3 cellular contexts compared by ENCODE assay signal in genomic region chr4:121025540-121025939, GRCh38.
TF ChIP-seq lines count a peak whose summit lies in the region.

No MANE protein-coding gene starts in this region.

TF ChIP-seq in liver, 16 proteins besides CTCF, POLR2A, EP300 and RAD21:
- TF ChIP-seq MAX (IDR thresholded peaks at IDR 0.05) = no peak
- no peak for TF ChIP-seq FOXA2 (IDR thresholded peaks at IDR 0.05)
- TF ChIP-seq, protein P1, sequence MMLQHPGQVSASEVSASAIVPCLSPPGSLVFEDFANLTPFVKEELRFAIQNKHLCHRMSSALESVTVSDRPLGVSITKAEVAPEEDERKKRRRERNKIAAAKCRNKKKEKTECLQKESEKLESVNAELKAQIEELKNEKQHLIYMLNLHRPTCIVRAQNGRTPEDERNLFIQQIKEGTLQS (IDR thresholded peaks at IDR 0.05) = no peak
- no peak for TF ChIP-seq ZBTB33 (IDR thresholded peaks at IDR 0.05)

TF ChIP-seq in HepG2, 621 proteins besides CTCF, POLR2A, EP300 and RAD21:
- TF ChIP-seq THAP7 (CRISPR knock-in tag; IDR thresholded peaks at IDR 0.05) (no peak), KDM5B (CRISPR knock-in tag; IDR thresholded peaks at IDR 0.05; ENCODE audit: borderline replicate concordance) (no peak), TEAD3 (CRISPR knock-in tag; optimal IDR thresholded peaks at IDR 0.05; ENCODE audit: borderline replicate concordance) (no peak), ZNF468 (CRISPR knock-in tag; IDR thresholded peaks at IDR 0.05) (no peak), MATR3 (CRISPR knock-in tag; IDR thresholded peaks at IDR 0.05) (no peak), NKX3-1 (CRISPR knock-in tag; IDR thresholded peaks at IDR 0.05) (no peak), NFYB (CRISPR knock-in tag; IDR thresholded peaks at IDR 0.05) (no peak), CBX2 (IDR thresholded peaks at IDR 0.05; ENCODE audit: low read depth, low read length) (no peak), CBX2 (CRISPR knock-in tag; IDR thresholded peaks at IDR 0.05; ENCODE audit: low read depth) (no peak), ARID4A (CRISPR knock-in tag; IDR thresholded peaks at IDR 0.05; ENCODE audit: borderline replicate concordance) (no peak), ZSCAN21 (CRISPR knock-in tag; IDR thresholded peaks at IDR 0.05; ENCODE audit: borderline replicate concordance) (no peak), ZNF678 (CRISPR knock-in tag; IDR thresholded peaks at IDR 0.05) (no peak), HIVEP1 (CRISPR knock-in tag; IDR thresholded peaks at IDR 0.05) (no peak), TBX2 (CRISPR knock-in tag; IDR thresholded peaks at IDR 0.05; ENCODE audit: borderline replicate concordance) (no peak), CCAR2 (optimal IDR thresholded peaks at IDR 0.05; ENCODE audit: low read depth, low read length) (no peak)

TF ChIP-seq in neural cell, 6 proteins besides CTCF, POLR2A, EP300 and RAD21:
- no peak for TF ChIP-seq EZH2 (IDR thresholded peaks at IDR 0.05; ENCODE audit: borderline replicate concordance, insufficient read depth, low read length, poor library complexity, severe bottlenecking)
- TF ChIP-seq, protein P2, sequence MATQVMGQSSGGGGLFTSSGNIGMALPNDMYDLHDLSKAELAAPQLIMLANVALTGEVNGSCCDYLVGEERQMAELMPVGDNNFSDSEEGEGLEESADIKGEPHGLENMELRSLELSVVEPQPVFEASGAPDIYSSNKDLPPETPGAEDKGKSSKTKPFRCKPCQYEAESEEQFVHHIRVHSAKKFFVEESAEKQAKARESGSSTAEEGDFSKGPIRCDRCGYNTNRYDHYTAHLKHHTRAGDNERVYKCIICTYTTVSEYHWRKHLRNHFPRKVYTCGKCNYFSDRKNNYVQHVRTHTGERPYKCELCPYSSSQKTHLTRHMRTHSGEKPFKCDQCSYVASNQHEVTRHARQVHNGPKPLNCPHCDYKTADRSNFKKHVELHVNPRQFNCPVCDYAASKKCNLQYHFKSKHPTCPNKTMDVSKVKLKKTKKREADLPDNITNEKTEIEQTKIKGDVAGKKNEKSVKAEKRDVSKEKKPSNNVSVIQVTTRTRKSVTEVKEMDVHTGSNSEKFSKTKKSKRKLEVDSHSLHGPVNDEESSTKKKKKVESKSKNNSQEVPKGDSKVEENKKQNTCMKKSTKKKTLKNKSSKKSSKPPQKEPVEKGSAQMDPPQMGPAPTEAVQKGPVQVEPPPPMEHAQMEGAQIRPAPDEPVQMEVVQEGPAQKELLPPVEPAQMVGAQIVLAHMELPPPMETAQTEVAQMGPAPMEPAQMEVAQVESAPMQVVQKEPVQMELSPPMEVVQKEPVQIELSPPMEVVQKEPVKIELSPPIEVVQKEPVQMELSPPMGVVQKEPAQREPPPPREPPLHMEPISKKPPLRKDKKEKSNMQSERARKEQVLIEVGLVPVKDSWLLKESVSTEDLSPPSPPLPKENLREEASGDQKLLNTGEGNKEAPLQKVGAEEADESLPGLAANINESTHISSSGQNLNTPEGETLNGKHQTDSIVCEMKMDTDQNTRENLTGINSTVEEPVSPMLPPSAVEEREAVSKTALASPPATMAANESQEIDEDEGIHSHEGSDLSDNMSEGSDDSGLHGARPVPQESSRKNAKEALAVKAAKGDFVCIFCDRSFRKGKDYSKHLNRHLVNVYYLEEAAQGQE (IDR thresholded peaks at IDR 0.05; ENCODE audit: borderline replicate concordance) = no peak
- no peak for TF ChIP-seq SMC3 (conservative IDR thresholded peaks at IDR 0.05; ENCODE audit: poor library complexity)
- TF ChIP-seq POLR2AphosphoS5 (IDR thresholded peaks at IDR 0.05) = no peak
- TF ChIP-seq TAF1 (IDR thresholded peaks at IDR 0.05; ENCODE audit: low read depth) = no peak
- no peak for TF ChIP-seq MXI1 (conservative IDR thresholded peaks at IDR 0.05; ENCODE audit: poor library complexity, severe bottlenecking)
